In the genomic region with DNA sequence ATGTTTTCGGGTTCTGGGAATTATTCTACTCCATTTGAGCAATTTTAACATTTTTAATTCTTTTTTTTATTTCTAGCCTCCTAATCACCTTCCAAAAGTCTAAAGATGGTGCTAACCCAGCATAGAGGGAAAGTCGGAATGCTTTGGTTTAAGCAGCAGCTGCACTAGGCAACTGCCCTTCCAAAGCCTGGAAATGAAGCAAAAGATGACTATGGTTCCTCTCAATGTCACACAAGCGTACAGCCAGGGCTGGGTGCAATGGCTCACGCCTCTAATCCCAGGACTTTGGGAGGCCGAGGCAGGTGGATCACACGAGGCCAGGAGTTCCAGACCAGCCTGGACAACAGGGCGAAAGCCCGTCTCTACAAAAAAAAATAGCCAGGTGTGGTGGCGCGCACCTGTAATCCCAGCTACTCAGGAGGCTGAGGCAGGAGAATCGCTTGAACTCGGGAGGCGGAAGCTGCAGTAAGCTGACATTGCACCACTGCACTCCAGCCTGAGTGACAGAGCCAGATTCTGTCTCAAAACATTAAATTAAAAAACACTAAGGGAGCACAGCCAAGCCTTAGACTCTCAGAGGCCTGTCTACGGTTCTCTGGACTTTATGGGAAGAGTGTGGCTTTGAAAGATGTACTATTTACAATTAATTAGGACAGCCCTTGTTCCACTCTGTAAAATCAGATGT, we compare ENCODE assay signal across 1 cellular context.
TF ChIP-seq lines count a peak whose summit lies in the region.

No MANE protein-coding gene starts in this region.

TF ChIP-seq in GM23338, 12 proteins besides CTCF, POLR2A, EP300 and RAD21:
- no peak for TF ChIP-seq EZH2 (IDR thresholded peaks at IDR 0.05; ENCODE audit: low read depth, unreplicated experiment)
- TF ChIP-seq, protein P1, sequence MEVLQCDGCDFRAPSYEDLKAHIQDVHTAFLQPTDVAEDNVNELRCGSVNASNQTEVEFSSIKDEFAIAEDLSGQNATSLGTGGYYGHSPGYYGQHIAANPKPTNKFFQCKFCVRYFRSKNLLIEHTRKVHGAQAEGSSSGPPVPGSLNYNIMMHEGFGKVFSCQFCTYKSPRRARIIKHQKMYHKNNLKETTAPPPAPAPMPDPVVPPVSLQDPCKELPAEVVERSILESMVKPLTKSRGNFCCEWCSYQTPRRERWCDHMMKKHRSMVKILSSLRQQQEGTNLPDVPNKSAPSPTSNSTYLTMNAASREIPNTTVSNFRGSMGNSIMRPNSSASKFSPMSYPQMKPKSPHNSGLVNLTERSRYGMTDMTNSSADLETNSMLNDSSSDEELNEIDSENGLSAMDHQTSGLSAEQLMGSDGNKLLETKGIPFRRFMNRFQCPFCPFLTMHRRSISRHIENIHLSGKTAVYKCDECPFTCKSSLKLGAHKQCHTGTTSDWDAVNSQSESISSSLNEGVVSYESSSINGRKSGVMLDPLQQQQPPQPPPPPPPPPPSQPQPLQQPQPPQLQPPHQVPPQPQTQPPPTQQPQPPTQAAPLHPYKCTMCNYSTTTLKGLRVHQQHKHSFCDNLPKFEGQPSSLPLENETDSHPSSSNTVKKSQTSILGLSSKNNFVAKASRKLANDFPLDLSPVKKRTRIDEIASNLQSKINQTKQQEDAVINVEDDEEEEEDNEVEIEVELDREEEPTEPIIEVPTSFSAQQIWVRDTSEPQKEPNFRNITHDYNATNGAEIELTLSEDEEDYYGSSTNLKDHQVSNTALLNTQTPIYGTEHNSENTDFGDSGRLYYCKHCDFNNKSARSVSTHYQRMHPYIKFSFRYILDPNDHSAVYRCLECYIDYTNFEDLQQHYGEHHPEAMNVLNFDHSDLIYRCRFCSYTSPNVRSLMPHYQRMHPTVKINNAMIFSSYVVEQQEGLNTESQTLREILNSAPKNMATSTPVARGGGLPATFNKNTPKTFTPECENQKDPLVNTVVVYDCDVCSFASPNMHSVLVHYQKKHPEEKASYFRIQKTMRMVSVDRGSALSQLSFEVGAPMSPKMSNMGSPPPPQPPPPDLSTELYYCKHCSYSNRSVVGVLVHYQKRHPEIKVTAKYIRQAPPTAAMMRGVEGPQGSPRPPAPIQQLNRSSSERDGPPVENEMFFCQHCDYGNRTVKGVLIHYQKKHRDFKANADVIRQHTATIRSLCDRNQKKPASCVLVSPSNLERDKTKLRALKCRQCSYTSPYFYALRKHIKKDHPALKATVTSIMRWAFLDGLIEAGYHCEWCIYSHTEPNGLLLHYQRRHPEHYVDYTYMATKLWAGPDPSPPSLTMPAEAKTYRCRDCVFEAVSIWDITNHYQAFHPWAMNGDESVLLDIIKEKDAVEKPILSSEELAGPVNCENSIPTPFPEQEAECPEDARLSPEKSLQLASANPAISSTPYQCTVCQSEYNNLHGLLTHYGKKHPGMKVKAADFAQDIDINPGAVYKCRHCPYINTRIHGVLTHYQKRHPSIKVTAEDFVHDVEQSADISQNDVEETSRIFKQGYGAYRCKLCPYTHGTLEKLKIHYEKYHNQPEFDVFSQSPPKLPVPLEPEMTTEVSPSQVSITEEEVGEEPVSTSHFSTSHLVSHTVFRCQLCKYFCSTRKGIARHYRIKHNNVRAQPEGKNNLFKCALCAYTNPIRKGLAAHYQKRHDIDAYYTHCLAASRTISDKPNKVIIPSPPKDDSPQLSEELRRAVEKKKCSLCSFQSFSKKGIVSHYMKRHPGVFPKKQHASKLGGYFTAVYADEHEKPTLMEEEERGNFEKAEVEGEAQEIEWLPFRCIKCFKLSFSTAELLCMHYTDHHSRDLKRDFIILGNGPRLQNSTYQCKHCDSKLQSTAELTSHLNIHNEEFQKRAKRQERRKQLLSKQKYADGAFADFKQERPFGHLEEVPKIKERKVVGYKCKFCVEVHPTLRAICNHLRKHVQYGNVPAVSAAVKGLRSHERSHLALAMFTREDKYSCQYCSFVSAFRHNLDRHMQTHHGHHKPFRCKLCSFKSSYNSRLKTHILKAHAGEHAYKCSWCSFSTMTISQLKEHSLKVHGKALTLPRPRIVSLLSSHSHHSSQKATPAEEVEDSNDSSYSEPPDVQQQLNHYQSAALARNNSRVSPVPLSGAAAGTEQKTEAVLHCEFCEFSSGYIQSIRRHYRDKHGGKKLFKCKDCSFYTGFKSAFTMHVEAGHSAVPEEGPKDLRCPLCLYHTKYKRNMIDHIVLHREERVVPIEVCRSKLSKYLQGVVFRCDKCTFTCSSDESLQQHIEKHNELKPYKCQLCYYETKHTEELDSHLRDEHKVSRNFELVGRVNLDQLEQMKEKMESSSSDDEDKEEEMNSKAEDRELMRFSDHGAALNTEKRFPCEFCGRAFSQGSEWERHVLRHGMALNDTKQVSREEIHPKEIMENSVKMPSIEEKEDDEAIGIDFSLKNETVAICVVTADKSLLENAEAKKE (CRISPR knock-in tag; IDR thresholded peaks at IDR 0.05): no peak
- TF ChIP-seq, protein P2, sequence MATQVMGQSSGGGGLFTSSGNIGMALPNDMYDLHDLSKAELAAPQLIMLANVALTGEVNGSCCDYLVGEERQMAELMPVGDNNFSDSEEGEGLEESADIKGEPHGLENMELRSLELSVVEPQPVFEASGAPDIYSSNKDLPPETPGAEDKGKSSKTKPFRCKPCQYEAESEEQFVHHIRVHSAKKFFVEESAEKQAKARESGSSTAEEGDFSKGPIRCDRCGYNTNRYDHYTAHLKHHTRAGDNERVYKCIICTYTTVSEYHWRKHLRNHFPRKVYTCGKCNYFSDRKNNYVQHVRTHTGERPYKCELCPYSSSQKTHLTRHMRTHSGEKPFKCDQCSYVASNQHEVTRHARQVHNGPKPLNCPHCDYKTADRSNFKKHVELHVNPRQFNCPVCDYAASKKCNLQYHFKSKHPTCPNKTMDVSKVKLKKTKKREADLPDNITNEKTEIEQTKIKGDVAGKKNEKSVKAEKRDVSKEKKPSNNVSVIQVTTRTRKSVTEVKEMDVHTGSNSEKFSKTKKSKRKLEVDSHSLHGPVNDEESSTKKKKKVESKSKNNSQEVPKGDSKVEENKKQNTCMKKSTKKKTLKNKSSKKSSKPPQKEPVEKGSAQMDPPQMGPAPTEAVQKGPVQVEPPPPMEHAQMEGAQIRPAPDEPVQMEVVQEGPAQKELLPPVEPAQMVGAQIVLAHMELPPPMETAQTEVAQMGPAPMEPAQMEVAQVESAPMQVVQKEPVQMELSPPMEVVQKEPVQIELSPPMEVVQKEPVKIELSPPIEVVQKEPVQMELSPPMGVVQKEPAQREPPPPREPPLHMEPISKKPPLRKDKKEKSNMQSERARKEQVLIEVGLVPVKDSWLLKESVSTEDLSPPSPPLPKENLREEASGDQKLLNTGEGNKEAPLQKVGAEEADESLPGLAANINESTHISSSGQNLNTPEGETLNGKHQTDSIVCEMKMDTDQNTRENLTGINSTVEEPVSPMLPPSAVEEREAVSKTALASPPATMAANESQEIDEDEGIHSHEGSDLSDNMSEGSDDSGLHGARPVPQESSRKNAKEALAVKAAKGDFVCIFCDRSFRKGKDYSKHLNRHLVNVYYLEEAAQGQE (IDR thresholded peaks at IDR 0.05; ENCODE audit: unreplicated experiment): no peak
- TF ChIP-seq, protein P3, sequence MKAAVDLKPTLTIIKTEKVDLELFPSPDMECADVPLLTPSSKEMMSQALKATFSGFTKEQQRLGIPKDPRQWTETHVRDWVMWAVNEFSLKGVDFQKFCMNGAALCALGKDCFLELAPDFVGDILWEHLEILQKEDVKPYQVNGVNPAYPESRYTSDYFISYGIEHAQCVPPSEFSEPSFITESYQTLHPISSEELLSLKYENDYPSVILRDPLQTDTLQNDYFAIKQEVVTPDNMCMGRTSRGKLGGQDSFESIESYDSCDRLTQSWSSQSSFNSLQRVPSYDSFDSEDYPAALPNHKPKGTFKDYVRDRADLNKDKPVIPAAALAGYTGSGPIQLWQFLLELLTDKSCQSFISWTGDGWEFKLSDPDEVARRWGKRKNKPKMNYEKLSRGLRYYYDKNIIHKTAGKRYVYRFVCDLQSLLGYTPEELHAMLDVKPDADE (IDR thresholded peaks at IDR 0.05): no peak
